Comparison of ENCODE assay signal across 1 cellular context in genomic region chr3:58175429-58176184, GRCh38.
TF ChIP-seq lines count a peak whose summit lies in the region.

No MANE protein-coding gene starts in this region.

TF ChIP-seq in HepG2, 621 proteins besides CTCF, POLR2A, EP300 and RAD21 (continued from another document and continues in another):
- TF ChIP-seq AHDC1 (CRISPR knock-in tag; IDR thresholded peaks at IDR 0.05; ENCODE audit: borderline replicate concordance) (peak; percentile 90; the same call in 1 of the 2 replicates), NCOR1 (IDR thresholded peaks at IDR 0.05; ENCODE audit: borderline replicate concordance, low read length) (peak; percentile 97; the same call in 1 of the 2 replicates), ZBTB46 (CRISPR knock-in tag; IDR thresholded peaks at IDR 0.05; ENCODE audit: borderline replicate concordance) (no peak), MED8 (CRISPR knock-in tag; IDR thresholded peaks at IDR 0.05; ENCODE audit: insufficient replicate concordance) (peak; percentile 39), PAWR (CRISPR knock-in tag; IDR thresholded peaks at IDR 0.05; ENCODE audit: borderline replicate concordance) (no peak), PREB (CRISPR knock-in tag; IDR thresholded peaks at IDR 0.05) (no peak), BATF2 (CRISPR knock-in tag; IDR thresholded peaks at IDR 0.05) (no peak), MAFF (IDR thresholded peaks at IDR 0.05; ENCODE audit: low read depth, low read length) (no peak), ZNF362 (CRISPR knock-in tag; IDR thresholded peaks at IDR 0.05; ENCODE audit: borderline replicate concordance) (no peak), ZMAT3 (CRISPR knock-in tag; conservative IDR thresholded peaks at IDR 0.05) (peak; percentile 38; the same call in 1 of the 2 replicates), HNRNPUL1 (IDR thresholded peaks at IDR 0.05; ENCODE audit: low read depth, low read length) (no peak), THAP9 (CRISPR knock-in tag; IDR thresholded peaks at IDR 0.05; ENCODE audit: borderline replicate concordance) (no peak), CREB3 (CRISPR knock-in tag; IDR thresholded peaks at IDR 0.05) (0 out of 2 replicates have a peak, but pooled peaks have one; percentile 48), ZFYVE20 (CRISPR knock-in tag; IDR thresholded peaks at IDR 0.05; ENCODE audit: borderline replicate concordance, low read depth) (no peak), KDM2A (CRISPR knock-in tag; IDR thresholded peaks at IDR 0.05; ENCODE audit: borderline replicate concordance, low read depth) (peak; percentile 67; the same call in 1 of the 2 replicates), ZNF768 (CRISPR knock-in tag; IDR thresholded peaks at IDR 0.05) (peak; percentile 77), TRIM24 (CRISPR knock-in tag; IDR thresholded peaks at IDR 0.05) (no peak), EHMT2 (IDR thresholded peaks at IDR 0.05; ENCODE audit: borderline replicate concordance, low read depth, low read length) (no peak; the same call in 1 of the 2 replicates), MLLT10 (CRISPR knock-in tag; IDR thresholded peaks at IDR 0.05) (no peak), MLX (CRISPR knock-in tag; IDR thresholded peaks at IDR 0.05) (peak; percentile 29; the same call in 1 of the 2 replicates), ZNF253 (CRISPR knock-in tag; IDR thresholded peaks at IDR 0.05; ENCODE audit: borderline replicate concordance) (no peak), MAF1 (CRISPR knock-in tag; IDR thresholded peaks at IDR 0.05; ENCODE audit: borderline replicate concordance) (no peak), ADNP (CRISPR knock-in tag; IDR thresholded peaks at IDR 0.05) (no peak), SIX4 (CRISPR knock-in tag; IDR thresholded peaks at IDR 0.05) (peak; percentile 63), JUND (CRISPR knock-in tag; IDR thresholded peaks at IDR 0.05) (peak; percentile 71; the same call in 1 of the 2 replicates), DZIP1 (CRISPR knock-in tag; IDR thresholded peaks at IDR 0.05) (0 out of 2 replicates have a peak, but pooled peaks have one; percentile 74), BRF2 (CRISPR knock-in tag; IDR thresholded peaks at IDR 0.05) (no peak), ZBTB3 (CRISPR knock-in tag; IDR thresholded peaks at IDR 0.05; ENCODE audit: borderline replicate concordance, low read depth) (no peak; the same call in 1 of the 2 replicates), LBX2 (CRISPR knock-in tag; IDR thresholded peaks at IDR 0.05; ENCODE audit: borderline replicate concordance) (no peak), ZNF839 (CRISPR knock-in tag; IDR thresholded peaks at IDR 0.05; ENCODE audit: borderline replicate concordance) (no peak), YEATS2 (CRISPR knock-in tag; IDR thresholded peaks at IDR 0.05; ENCODE audit: borderline replicate concordance) (no peak), ZNF788 (CRISPR knock-in tag; IDR thresholded peaks at IDR 0.05; ENCODE audit: borderline replicate concordance) (peak; percentile 87; the same call in 1 of the 2 replicates), RBM39 (IDR thresholded peaks at IDR 0.05; ENCODE audit: low read depth, low read length, poor library complexity, severe bottlenecking) (no peak), YEATS4 (CRISPR knock-in tag; IDR thresholded peaks at IDR 0.05; ENCODE audit: borderline replicate concordance) (peak; percentile 53; the same call in 1 of the 2 replicates), ZC3H4 (CRISPR knock-in tag; IDR thresholded peaks at IDR 0.05; ENCODE audit: borderline replicate concordance) (no peak), ZNF513 (CRISPR knock-in tag; conservative IDR thresholded peaks at IDR 0.05) (no peak)
